2 cellular contexts compared by ENCODE assay signal in the genomic region with DNA sequence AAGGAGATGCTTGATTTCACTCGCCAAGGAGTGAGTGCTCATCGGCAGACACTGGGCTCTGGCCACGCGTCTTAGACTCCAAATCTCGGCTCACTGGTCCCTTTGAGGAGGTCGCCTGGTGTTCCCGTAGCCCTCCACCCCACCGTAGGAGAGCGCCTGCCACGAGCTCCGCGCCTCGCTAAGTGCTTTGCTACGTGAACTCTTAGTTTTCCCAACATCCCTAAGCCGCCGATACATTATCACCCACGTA.
TF ChIP-seq lines count a peak whose summit lies in the region.

No MANE protein-coding gene starts in this region.

TF ChIP-seq in H1, 55 proteins besides CTCF, POLR2A, EP300 and RAD21 (continues in another document):
- TF ChIP-seq SP2 (IDR thresholded peaks at IDR 0.05; ENCODE audit: low read length) (no peak), SP1 (IDR thresholded peaks at IDR 0.05; ENCODE audit: low read depth, low read length) (no peak), TEAD4 (IDR thresholded peaks at IDR 0.05; ENCODE audit: low read depth, low read length) (no peak), JUN (IDR thresholded peaks at IDR 0.05; ENCODE audit: low read depth, low read length) (no peak), RFX5 (IDR thresholded peaks at IDR 0.05; ENCODE audit: borderline replicate concordance, low read depth, low read length) (no peak), RXRA (IDR thresholded peaks at IDR 0.05; ENCODE audit: insufficient read depth, low read depth, low read length) (no peak), MAFK (IDR thresholded peaks at IDR 0.05; ENCODE audit: low read depth, low read length) (no peak), RBBP5 (IDR thresholded peaks at IDR 0.05; ENCODE audit: borderline replicate concordance, low read depth, low read length) (peak; percentile 29; the same call in 1 of the 2 replicates), POLR2AphosphoS5 (IDR thresholded peaks at IDR 0.05; ENCODE audit: low read depth, low read length) (peak; percentile 9; the same call in 1 of the 2 replicates), SP4 (IDR thresholded peaks at IDR 0.05; ENCODE audit: low read length) (no peak), TCF12 (IDR thresholded peaks at IDR 0.05; ENCODE audit: low read depth, low read length) (no peak), HDAC2 (IDR thresholded peaks at IDR 0.05; ENCODE audit: borderline replicate concordance in 1 of 2, low read depth in 2 of 2, low read length in 2 of 2) (no peak), BRCA1 (IDR thresholded peaks at IDR 0.05; ENCODE audit: low read depth, low read length) (no peak), SIRT6 (IDR thresholded peaks at IDR 0.05; ENCODE audit: low read length) (no peak), EZH2 (IDR thresholded peaks at IDR 0.05; ENCODE audit: low read depth, low read length, severe bottlenecking) (peak; percentile 50), CTBP2 (IDR thresholded peaks at IDR 0.05; ENCODE audit: borderline replicate concordance, insufficient read depth, insufficient read length, low read length) (no peak), FOSL1 (IDR thresholded peaks at IDR 0.05; ENCODE audit: insufficient read depth, low read depth, low read length) (no peak), ASH2L (IDR thresholded peaks at IDR 0.05; ENCODE audit: low read length) (peak; percentile 58)
- TF ChIP-seq, protein P1, sequence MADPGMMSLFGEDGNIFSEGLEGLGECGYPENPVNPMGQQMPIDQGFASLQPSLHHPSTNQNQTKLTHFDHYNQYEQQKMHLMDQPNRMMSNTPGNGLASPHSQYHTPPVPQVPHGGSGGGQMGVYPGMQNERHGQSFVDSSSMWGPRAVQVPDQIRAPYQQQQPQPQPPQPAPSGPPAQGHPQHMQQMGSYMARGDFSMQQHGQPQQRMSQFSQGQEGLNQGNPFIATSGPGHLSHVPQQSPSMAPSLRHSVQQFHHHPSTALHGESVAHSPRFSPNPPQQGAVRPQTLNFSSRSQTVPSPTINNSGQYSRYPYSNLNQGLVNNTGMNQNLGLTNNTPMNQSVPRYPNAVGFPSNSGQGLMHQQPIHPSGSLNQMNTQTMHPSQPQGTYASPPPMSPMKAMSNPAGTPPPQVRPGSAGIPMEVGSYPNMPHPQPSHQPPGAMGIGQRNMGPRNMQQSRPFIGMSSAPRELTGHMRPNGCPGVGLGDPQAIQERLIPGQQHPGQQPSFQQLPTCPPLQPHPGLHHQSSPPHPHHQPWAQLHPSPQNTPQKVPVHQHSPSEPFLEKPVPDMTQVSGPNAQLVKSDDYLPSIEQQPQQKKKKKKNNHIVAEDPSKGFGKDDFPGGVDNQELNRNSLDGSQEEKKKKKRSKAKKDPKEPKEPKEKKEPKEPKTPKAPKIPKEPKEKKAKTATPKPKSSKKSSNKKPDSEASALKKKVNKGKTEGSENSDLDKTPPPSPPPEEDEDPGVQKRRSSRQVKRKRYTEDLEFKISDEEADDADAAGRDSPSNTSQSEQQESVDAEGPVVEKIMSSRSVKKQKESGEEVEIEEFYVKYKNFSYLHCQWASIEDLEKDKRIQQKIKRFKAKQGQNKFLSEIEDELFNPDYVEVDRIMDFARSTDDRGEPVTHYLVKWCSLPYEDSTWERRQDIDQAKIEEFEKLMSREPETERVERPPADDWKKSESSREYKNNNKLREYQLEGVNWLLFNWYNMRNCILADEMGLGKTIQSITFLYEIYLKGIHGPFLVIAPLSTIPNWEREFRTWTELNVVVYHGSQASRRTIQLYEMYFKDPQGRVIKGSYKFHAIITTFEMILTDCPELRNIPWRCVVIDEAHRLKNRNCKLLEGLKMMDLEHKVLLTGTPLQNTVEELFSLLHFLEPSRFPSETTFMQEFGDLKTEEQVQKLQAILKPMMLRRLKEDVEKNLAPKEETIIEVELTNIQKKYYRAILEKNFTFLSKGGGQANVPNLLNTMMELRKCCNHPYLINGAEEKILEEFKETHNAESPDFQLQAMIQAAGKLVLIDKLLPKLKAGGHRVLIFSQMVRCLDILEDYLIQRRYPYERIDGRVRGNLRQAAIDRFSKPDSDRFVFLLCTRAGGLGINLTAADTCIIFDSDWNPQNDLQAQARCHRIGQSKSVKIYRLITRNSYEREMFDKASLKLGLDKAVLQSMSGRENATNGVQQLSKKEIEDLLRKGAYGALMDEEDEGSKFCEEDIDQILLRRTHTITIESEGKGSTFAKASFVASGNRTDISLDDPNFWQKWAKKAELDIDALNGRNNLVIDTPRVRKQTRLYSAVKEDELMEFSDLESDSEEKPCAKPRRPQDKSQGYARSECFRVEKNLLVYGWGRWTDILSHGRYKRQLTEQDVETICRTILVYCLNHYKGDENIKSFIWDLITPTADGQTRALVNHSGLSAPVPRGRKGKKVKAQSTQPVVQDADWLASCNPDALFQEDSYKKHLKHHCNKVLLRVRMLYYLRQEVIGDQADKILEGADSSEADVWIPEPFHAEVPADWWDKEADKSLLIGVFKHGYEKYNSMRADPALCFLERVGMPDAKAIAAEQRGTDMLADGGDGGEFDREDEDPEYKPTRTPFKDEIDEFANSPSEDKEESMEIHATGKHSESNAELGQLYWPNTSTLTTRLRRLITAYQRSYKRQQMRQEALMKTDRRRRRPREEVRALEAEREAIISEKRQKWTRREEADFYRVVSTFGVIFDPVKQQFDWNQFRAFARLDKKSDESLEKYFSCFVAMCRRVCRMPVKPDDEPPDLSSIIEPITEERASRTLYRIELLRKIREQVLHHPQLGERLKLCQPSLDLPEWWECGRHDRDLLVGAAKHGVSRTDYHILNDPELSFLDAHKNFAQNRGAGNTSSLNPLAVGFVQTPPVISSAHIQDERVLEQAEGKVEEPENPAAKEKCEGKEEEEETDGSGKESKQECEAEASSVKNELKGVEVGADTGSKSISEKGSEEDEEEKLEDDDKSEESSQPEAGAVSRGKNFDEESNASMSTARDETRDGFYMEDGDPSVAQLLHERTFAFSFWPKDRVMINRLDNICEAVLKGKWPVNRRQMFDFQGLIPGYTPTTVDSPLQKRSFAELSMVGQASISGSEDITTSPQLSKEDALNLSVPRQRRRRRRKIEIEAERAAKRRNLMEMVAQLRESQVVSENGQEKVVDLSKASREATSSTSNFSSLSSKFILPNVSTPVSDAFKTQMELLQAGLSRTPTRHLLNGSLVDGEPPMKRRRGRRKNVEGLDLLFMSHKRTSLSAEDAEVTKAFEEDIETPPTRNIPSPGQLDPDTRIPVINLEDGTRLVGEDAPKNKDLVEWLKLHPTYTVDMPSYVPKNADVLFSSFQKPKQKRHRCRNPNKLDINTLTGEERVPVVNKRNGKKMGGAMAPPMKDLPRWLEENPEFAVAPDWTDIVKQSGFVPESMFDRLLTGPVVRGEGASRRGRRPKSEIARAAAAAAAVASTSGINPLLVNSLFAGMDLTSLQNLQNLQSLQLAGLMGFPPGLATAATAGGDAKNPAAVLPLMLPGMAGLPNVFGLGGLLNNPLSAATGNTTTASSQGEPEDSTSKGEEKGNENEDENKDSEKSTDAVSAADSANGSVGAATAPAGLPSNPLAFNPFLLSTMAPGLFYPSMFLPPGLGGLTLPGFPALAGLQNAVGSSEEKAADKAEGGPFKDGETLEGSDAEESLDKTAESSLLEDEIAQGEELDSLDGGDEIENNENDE (IDR thresholded peaks at IDR 0.05; ENCODE audit: insufficient replicate concordance, low read length), result no peak
- TF ChIP-seq, protein P2, sequence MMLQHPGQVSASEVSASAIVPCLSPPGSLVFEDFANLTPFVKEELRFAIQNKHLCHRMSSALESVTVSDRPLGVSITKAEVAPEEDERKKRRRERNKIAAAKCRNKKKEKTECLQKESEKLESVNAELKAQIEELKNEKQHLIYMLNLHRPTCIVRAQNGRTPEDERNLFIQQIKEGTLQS (IDR thresholded peaks at IDR 0.05; ENCODE audit: insufficient read depth, low read depth, low read length), result no peak

TF ChIP-seq in neural cell, 6 proteins besides CTCF, POLR2A, EP300 and RAD21:
- TF ChIP-seq POLR2AphosphoS5 (IDR thresholded peaks at IDR 0.05), result no peak
